Comparison of ENCODE assay signal across 8 cellular contexts in genomic region chr1:35929730-35930592, GRCh38. TPM values are rescaled to one million over a fixed set of nuclear protein-coding genes. Genes with fewer than 3 reads are reported as not detected.
DNase-seq lines count a peak whose midpoint lies in the region; ATAC-seq and TF ChIP-seq lines count a peak whose summit lies in the region.

No MANE protein-coding gene starts in this region.

- H4K20me1 ChIP-seq in PC-9 (ENCODE audit: insufficient read depth) (peaks cover 14% of the 10 kb centered on the region; the same call in 1 of the 2 replicates), osteoblast (ENCODE audit: insufficient read depth, low read length) (peaks cover 20% of the 10 kb centered on the region)

- peak overlapping the region; percentile 89 to 96 (median 94) for H3K4me3 Mint-ChIP-seq in CD8-positive, alpha-beta memory T cell

- H3K79me2 ChIP-seq in PC-9 (ENCODE audit: low read depth) = peaks cover 44% of the 10 kb centered on the region
- H3K79me2 ChIP-seq in osteoblast (ENCODE audit: insufficient read depth, low read length) = peaks cover 39% of the 10 kb centered on the region

- TF ChIP-seq POLR2A in uterus (IDR thresholded peaks at IDR 0.05) = no peak

- no peaks in the 10 kb centered on the region for H3K27me3 Mint-ChIP-seq in CD8-positive, alpha-beta memory T cell

- POLR2A ChIA-PET in CD8-positive, alpha-beta memory T cell (lab: Charles Lee) = interaction anchor here (0.6 to 1.8 kb wide), 5 partner anchors 14 to 424 kb away, joined by 4 to 8 read pairs (median 4); partner anchors contain the start of genes ADPRS, AGO1 and THRAP3
- POLR2A ChIA-PET in PC-9 (lab: Charles Lee; ENCODE audit: unreplicated experiment) = interaction anchor here (0.5 to 1.0 kb wide), 7 partner anchors 47 to 1762 kb away, joined by 3 to 9 read pairs (median 3); partner anchors contain the start of genes CDCA8 and CLSPN

- ATAC-seq in HG03039 (IDR thresholded peaks at IDR 0.05; ENCODE audit: unreplicated experiment) (peak; percentile 9), HG03439 (IDR thresholded peaks at IDR 0.05; ENCODE audit: unreplicated experiment) (no peak)

- H3K4me2 ChIP-seq in PC-9 (peak overlapping the region; percentile 96), osteoblast (ENCODE audit: insufficient read depth, low read length) (peak overlapping the region; percentile 87)

- H3K9me2 ChIP-seq in PC-9 (ENCODE audit: insufficient read depth) = no peaks in the 10 kb centered on the region

- no peaks in the 10 kb centered on the region for H3K9me3 Mint-ChIP-seq in CD8-positive, alpha-beta memory T cell

- peaks cover 28% of the 10 kb centered on the region for H3K4me1 ChIP-seq in CD8-positive, alpha-beta memory T cell (ENCODE audit: insufficient read depth, low read length)
- H3K4me1 ChIP-seq in PC-9 (replicated peaks; ENCODE audit: insufficient read depth) (peaks cover 30% of the 10 kb centered on the region), osteoblast (ENCODE audit: insufficient read depth, low read length) (peaks cover 12% of the 10 kb centered on the region), uterus (no peaks in the 10 kb centered on the region)

- intact Hi-C loops in PC-9 (cut with micrococcal nuclease; ENCODE audit: unreplicated experiment) = loop anchor here (2.0 kb wide), 1 partner anchor 47 kb away; the partner anchor contains the start of gene AGO1
- intact Hi-C loops in head of caudate nucleus (cut with DNase I) = loop anchor here (2.0 to 10.0 kb wide), 2 partner anchors 47 to 155 kb away; partner anchors contain the start of genes ADPRS, AGO1 and TEKT2
- intact Hi-C loops in uterus (cut with DNase I; ENCODE audit: low total_unique reads) = no loop called here

- CTCF ChIA-PET in CD8-positive, alpha-beta memory T cell (lab: Charles Lee) = interaction anchor here (2.6 kb wide), 1 partner anchor 47 kb away, joined by 9 read pairs; the partner anchor contains the start of gene AGO1
- CTCF ChIA-PET in PC-9 (lab: Charles Lee) = no interaction called here

- peaks cover 32% of the 10 kb centered on the region for H3F3A ChIP-seq in PC-9 (ENCODE audit: insufficient read depth, low read depth)

- H3K27ac ChIP-seq in CD8-positive, alpha-beta memory T cell (ENCODE audit: low read depth, low read length) = peak overlapping the region; percentile 94
- H3K27ac ChIP-seq in PC-9 = peak overlapping the region; percentile 90
- peak overlapping the region; percentile 88 for H3K27ac ChIP-seq in osteoblast (ENCODE audit: low read depth, low read length)
- H3K27ac ChIP-seq in uterus = peak overlapping the region; percentile 98 to 99

- peak overlapping the region; percentile 76 for H2AFZ ChIP-seq in PC-9
- H2AFZ ChIP-seq in osteoblast (ENCODE audit: low read length) = peak overlapping the region; percentile 85

- peaks cover 30 to 42% (median 41%) of the 10 kb centered on the region in 3 donors for H3K4me1 Mint-ChIP-seq in CD8-positive, alpha-beta memory T cell

- BruUV-seq in PC-9 (replicated peaks; lab: Mats Ljungman, UMichigan) = TSS peak; percentile 92

- H3K36me3 Mint-ChIP-seq in CD8-positive, alpha-beta memory T cell = peaks cover 0 to 6% (median 0%) of the 10 kb centered on the region in 3 donors

- H3K4me3 ChIP-seq in CD8-positive, alpha-beta memory T cell (ENCODE audit: low read length) = peak overlapping the region; percentile 84
- H3K4me3 ChIP-seq in PC-9 (peak overlapping the region; percentile 87), osteoblast (ENCODE audit: insufficient read depth, low read length) (peak overlapping the region; percentile 95), uterus (peak overlapping the region; percentile 75)

- H3K27me3 ChIP-seq in CD8-positive, alpha-beta memory T cell (ENCODE audit: insufficient read depth, low read length, poor library complexity, severe bottlenecking) = no peaks in the 10 kb centered on the region
- H3K27me3 ChIP-seq in PC-9 (ENCODE audit: insufficient read depth, low read depth) (no peaks in the 10 kb centered on the region), osteoblast (ENCODE audit: insufficient read depth, low read length) (no peaks in the 10 kb centered on the region), uterus (no peaks in the 10 kb centered on the region)

- DNase-seq in CD8-positive, alpha-beta memory T cell = peak; percentile 29 to 59 (median 45)
- DNase-seq in PC-9 = peak; percentile 47 to 55
- DNase-seq in activated naive CD4-positive, alpha-beta T cell treated with anti-CD3 and anti-CD28 coated beads, Interleukin-2, amount 50 U/mL, for 16 hours = peak; percentile 48
- peak; percentile 36 to 80 (median 66) for DNase-seq in head of caudate nucleus
- DNase-seq in osteoblast (ENCODE audit: insufficient read length, low spot score, missing footprints) = peak; percentile 80
- DNase-seq in uterus = peak; percentile 40 to 55

- no peaks in the 10 kb centered on the region for H3K9me3 ChIP-seq in CD8-positive, alpha-beta memory T cell (ENCODE audit: low read length)
- H3K9me3 ChIP-seq in PC-9 (ENCODE audit: insufficient read depth, low read depth) (no peaks in the 10 kb centered on the region), osteoblast (ENCODE audit: low read depth, low read length) (no peaks in the 10 kb centered on the region), uterus (no peaks in the 10 kb centered on the region)

- TF ChIP-seq CTCF in PC-9 (conservative IDR thresholded peaks at IDR 0.05) = no peak
- no peak for TF ChIP-seq CTCF in osteoblast (IDR thresholded peaks at IDR 0.05; ENCODE audit: extremely low read depth, low read depth, low read length)
- no peak for TF ChIP-seq CTCF in uterus (IDR thresholded peaks at IDR 0.05)

- H3K36me3 ChIP-seq in CD8-positive, alpha-beta memory T cell (ENCODE audit: insufficient read depth, low read length) = no peaks in the 10 kb centered on the region
- H3K36me3 ChIP-seq in PC-9 (ENCODE audit: low read depth) (no peaks in the 10 kb centered on the region), osteoblast (ENCODE audit: insufficient read depth, low read length) (no peaks in the 10 kb centered on the region), uterus (no peaks in the 10 kb centered on the region)

- peak overlapping the region; percentile 90 to 99 (median 98) for H3K27ac Mint-ChIP-seq in CD8-positive, alpha-beta memory T cell

RNA-seq across cellular contexts. Expression of gene AGO3, which starts 0.9 kb away (rescaled TPM):
- total RNA-seq in CD8-positive, alpha-beta memory T cell = 10 to 100 TPM; 30.0 to 31.3 TPM
- 12.8 TPM for polyA plus RNA-seq in CD8-positive, alpha-beta memory T cell
- total RNA-seq in PC-9 (2021) (47.5 and 50.1 TPM in 2 replicates), osteoblast (14.8 and 17.4 TPM in 2 replicates), uterus (10 to 100 TPM; 21.2 to 47.8 (median 36.0) TPM)

RNA-seq across cellular contexts. Expression of gene AGO1, which starts 47.0 kb away (rescaled TPM):
- total RNA-seq in CD8-positive, alpha-beta memory T cell = 10 to 100 TPM; 41.0 to 41.6 TPM
- polyA plus RNA-seq in CD8-positive, alpha-beta memory T cell = 9.4 TPM
- total RNA-seq in PC-9 (2021) = 47.9 and 66.0 TPM in 2 replicates
- total RNA-seq in osteoblast = 20.6 and 21.8 TPM in 2 replicates
- total RNA-seq in uterus = 10 to 100 TPM in 2 of 4 donors, 1 to 10 TPM in 2; 4.1 to 32.8 (median 12.0) TPM
